ENCODE assay signal across 9 cellular contexts in the genomic region with DNA sequence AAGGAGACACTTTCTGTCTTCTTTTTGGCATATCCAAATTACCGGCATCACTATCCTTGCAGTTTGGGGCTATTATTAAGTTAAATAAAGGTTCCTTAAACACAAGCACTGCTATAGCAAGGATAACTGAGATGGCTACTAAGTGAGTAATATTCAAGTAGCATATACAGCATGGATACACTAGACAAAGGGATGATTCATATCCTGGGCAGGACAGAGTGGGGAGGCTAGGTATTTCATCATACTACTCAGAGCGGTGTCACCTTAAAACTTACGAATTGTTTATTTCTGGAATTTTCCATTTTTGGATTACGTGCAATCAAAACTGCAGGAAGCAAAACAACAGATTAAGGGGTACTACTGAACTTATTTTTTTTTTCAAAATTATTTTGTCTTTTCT. TPM values are rescaled to one million over a fixed set of nuclear protein-coding genes. Genes with fewer than 3 reads are reported as not detected.
DNase-seq lines count a peak whose midpoint lies in the region; ATAC-seq and TF ChIP-seq lines count a peak whose summit lies in the region.
"Had no signal": no experiment of that assay in that cellular context is flagged by ENCODE, and none has a peak within 500 bp of the region (broad histone marks: within the 10 kb centered on the region; RNA-seq: fewer than 3 reads in every experiment).

No MANE protein-coding gene starts in this region.

- H2BK12ac ChIP-seq in mesenchymal stem cell (ENCODE audit: low read length in 2 of 2) = no peak overlapping the region

- peak overlapping the region; percentile 40 for H3K9ac ChIP-seq in mesenchymal stem cell (ENCODE audit: low read length)

- H3K4me2 ChIP-seq in mesenchymal stem cell (ENCODE audit: low read length, poor library complexity, severe bottlenecking) = no peak overlapping the region

- no peak overlapping the region for H2BK5ac ChIP-seq in mesenchymal stem cell (ENCODE audit: low read depth, low read length, poor library complexity, severe bottlenecking)

- H3K4me3 ChIP-seq in astrocyte of the cerebellum (ENCODE audit: low read depth, low read length) (no peak overlapping the region), mesenchymal stem cell (ENCODE audit: insufficient read depth in 1 of 2, low read depth in 1 of 2, low read length in 2 of 2) (no peak overlapping the region), gastroesophageal sphincter (no peak overlapping the region), coronary artery (no peak overlapping the region)

- no peaks in the 10 kb centered on the region for H3K27me3 ChIP-seq in mesenchymal stem cell (ENCODE audit: control insufficient read depth in 1 of 2, insufficient read depth in 1 of 2, low read length in 2 of 2)
- no peaks in the 10 kb centered on the region for H3K27me3 ChIP-seq in gastroesophageal sphincter

- H2AFZ ChIP-seq in mesenchymal stem cell (ENCODE audit: low read depth, low read length) = no peak overlapping the region

- no peak for TF ChIP-seq POLR2A in gastroesophageal sphincter (IDR thresholded peaks at IDR 0.05)

- DNase-seq in CD1c-positive myeloid dendritic cell (ENCODE audit: extremely low spot score) (peak; percentile 27), KBM-7 (peak; percentile 9), astrocyte of the cerebellum (ENCODE audit: low read depth) (peak; percentile 62), mesenchymal stem cell (peak; percentile 90), coronary artery (ENCODE audit: low spot score) (no peak), NCI-H1930 (lab: John Stamatoyannopoulos, UW) (no peak)
- DNase-seq: naive B cell had no signal

- H3K14ac ChIP-seq in mesenchymal stem cell (ENCODE audit: low read length in 2 of 2) = no peak overlapping the region

- H3K36me3 ChIP-seq in mesenchymal stem cell (ENCODE audit: control insufficient read depth in 1 of 2, insufficient read depth in 2 of 2, low read depth in 1 of 2, low read length in 2 of 2) = peaks cover 6 to 9% of the 10 kb centered on the region in 2 experiments
- peaks cover 0 to 17% of the 10 kb centered on the region in 2 donors for H3K36me3 ChIP-seq in gastroesophageal sphincter

- H2BK120ac ChIP-seq in mesenchymal stem cell (ENCODE audit: low read depth, low read length) = no peak overlapping the region

- no peak overlapping the region for H2AK5ac ChIP-seq in mesenchymal stem cell (ENCODE audit: low read length, severe bottlenecking)

- H4K8ac ChIP-seq in mesenchymal stem cell (ENCODE audit: low read length) = no peak overlapping the region

- H3K79me1 ChIP-seq in mesenchymal stem cell (replicated peaks; ENCODE audit: low read length, poor library complexity, severe bottlenecking) = peaks cover 26% of the 10 kb centered on the region

- in situ Hi-C loops in KBM-7 (cut with MboI; ENCODE audit: low pct_unique_long_range_greater_than_20kb, low sequenced_read_pairs) = no loop called here
- in situ Hi-C loops in astrocyte of the cerebellum (cut with HindIII; ENCODE audit: low sequenced_read_pairs) = no loop called here

- TF ChIP-seq EP300 in gastroesophageal sphincter (IDR thresholded peaks at IDR 0.05) = no peak

- H3K23ac ChIP-seq in mesenchymal stem cell (ENCODE audit: low read length in 2 of 2) = no peak overlapping the region

- H3K27ac ChIP-seq in mesenchymal stem cell (ENCODE audit: low read length, poor library complexity, severe bottlenecking) = peak overlapping the region; percentile 73
- no peak overlapping the region for H3K27ac ChIP-seq in gastroesophageal sphincter
- H3K27ac ChIP-seq in coronary artery = no peak overlapping the region

- H2BK15ac ChIP-seq in mesenchymal stem cell (ENCODE audit: low read depth, poor library complexity, severe bottlenecking) = no peak overlapping the region

- no peak for ATAC-seq in gastroesophageal sphincter
- no peak for ATAC-seq in GM19324 (IDR thresholded peaks at IDR 0.05; ENCODE audit: low FRiP score, unreplicated experiment)

- H3K4me1 ChIP-seq in mesenchymal stem cell (ENCODE audit: control insufficient read depth, insufficient read depth, low read depth, low read length) (no peaks in the 10 kb centered on the region), gastroesophageal sphincter (no peaks in the 10 kb centered on the region)

- no peak for TF ChIP-seq CTCF in astrocyte of the cerebellum (IDR thresholded peaks at IDR 0.05; ENCODE audit: low read depth, low read length, missing control alignments)
- no peak for TF ChIP-seq CTCF in gastroesophageal sphincter (IDR thresholded peaks at IDR 0.05)
- no peak for TF ChIP-seq CTCF in coronary artery (IDR thresholded peaks at IDR 0.05)

- H3K18ac ChIP-seq in mesenchymal stem cell (ENCODE audit: low read depth in 1 of 2, low read length in 2 of 2) = no peak overlapping the region

- no peak overlapping the region for H4K91ac ChIP-seq in mesenchymal stem cell (ENCODE audit: low read length)

- H3K9me3 ChIP-seq in mesenchymal stem cell (ENCODE audit: control insufficient read depth, low read length) = peaks cover 14% of the 10 kb centered on the region
- H3K9me3 ChIP-seq in gastroesophageal sphincter = peaks cover 0 to 10% (median 0%) of the 10 kb centered on the region in 3 donors

- 0% methylated on average over 2 of the region's 4 CpGs for WGBS in mesenchymal stem cell
- WGBS in gastroesophageal sphincter (ENCODE audit: low coverage in 1 of 2), 2 donors = 48 to 83% methylated on average over 3 to 4 of the region's 4 CpGs

- H3K4ac ChIP-seq in mesenchymal stem cell (ENCODE audit: low read depth in 1 of 2, low read length in 2 of 2) = no peak overlapping the region

RNA-seq across cellular contexts. Expression of gene FER, which starts 54.1 kb away (rescaled TPM):
- 11.6 TPM for polyA plus RNA-seq in mesenchymal stem cell (2013, experiment 1 of 2)
- 9.9 TPM for polyA plus RNA-seq in mesenchymal stem cell (2013, experiment 2 of 2)
- total RNA-seq in gastroesophageal sphincter = 10 to 100 TPM; 23.2 to 45.3 (median 32.5) TPM

Comparison
In these comparisons a context has a peak if more than half of its experiments do, and no peak if none do; other contexts are left out.
1. DNase-seq: peak in CD1c-positive myeloid dendritic cell (single experiment), KBM-7 (single experiment), astrocyte of the cerebellum (single experiment) and mesenchymal stem cell (single experiment); none in coronary artery (single experiment) and NCI-H1930 (0 of 2).